7 cellular contexts compared by ENCODE assay signal in genomic region chr1:226662704-226663326, GRCh38.
DNase-seq lines count a peak whose midpoint lies in the region; ATAC-seq and TF ChIP-seq lines count a peak whose summit lies in the region.

No MANE protein-coding gene starts in this region.

- no peak overlapping the region for H2AFZ ChIP-seq in PC-9

- H3K36me3 ChIP-seq in PC-9 (ENCODE audit: low read depth) (no peaks in the 10 kb centered on the region), upper lobe of left lung (no peaks in the 10 kb centered on the region)

- H3K4me3 Mint-ChIP-seq in activated T-helper 1 cell treated with anti-CD3 and anti-CD28 coated beads, Interleukin-12 subunit alpha, Interleukin-12 subunit beta, Interleukin-2, Interleukin-4 antibody, amounts not matched to agents 30 ng/mL and 10 ng/mL and 1 ng/mL, durations not matched to agents 14 hours and 24 hours and 36 hours: peak overlapping the region; percentile 58

- H3F3A ChIP-seq in PC-9 (ENCODE audit: insufficient read depth, low read depth): peaks cover 36% of the 10 kb centered on the region

- intact Hi-C loops in PC-9 (cut with micrococcal nuclease; ENCODE audit: unreplicated experiment): loop anchor here (1.0 to 5.0 kb wide), 3 partner anchors 18 to 152 kb away; partner anchors contain the start of gene ITPKB
- intact Hi-C loops in activated T-helper 1 cell treated with anti-CD3 and anti-CD28 coated beads, Interleukin-12 subunit alpha, Interleukin-12 subunit beta, Interleukin-2, Interleukin-4 antibody, amounts not matched to agents 30 ng/mL and 10 ng/mL and 1 ng/mL, durations not matched to agents 14 hours and 24 hours and 36 hours (cut with micrococcal nuclease): loop anchor here (1.0 to 2.0 kb wide), 11 partner anchors 10 to 277 kb away; partner anchors contain the start of genes COQ8A and ITPKB

- peak in 2 of 4 donors; percentile 82 to 90 for TF ChIP-seq EP300 in upper lobe of left lung (IDR thresholded peaks at IDR 0.05)

- H4K20me1 ChIP-seq in PC-9 (ENCODE audit: insufficient read depth): no peaks in the 10 kb centered on the region

- H3K27ac Mint-ChIP-seq in activated T-helper 1 cell treated with anti-CD3 and anti-CD28 coated beads, Interleukin-12 subunit alpha, Interleukin-12 subunit beta, Interleukin-2, Interleukin-4 antibody, amounts not matched to agents 30 ng/mL and 10 ng/mL and 1 ng/mL, durations not matched to agents 14 hours and 24 hours and 36 hours: peak overlapping the region; percentile 86

- DNase-seq in PC-9: peak; percentile 82 to 92
- peak; percentile 78 for DNase-seq in activated T-helper 1 cell treated with anti-CD3 and anti-CD28 coated beads, Interleukin-12 subunit alpha, Interleukin-12 subunit beta, Interleukin-2, Interleukin-4 antibody, amounts not matched to agents 30 ng/mL and 10 ng/mL and 1 ng/mL, durations not matched to agents 14 hours and 24 hours and 36 hours (ENCODE audit: low spot score)
- DNase-seq in fibroblast of the aortic adventitia (ENCODE audit: low read depth): peak; percentile 95
- peak; percentile 88 for DNase-seq in pons (ENCODE audit: low spot score)
- DNase-seq in upper lobe of left lung: peak in 1 of 2 donors; percentile 91

- peak overlapping the region; percentile 38; the same call in 1 of the 2 replicates for H3K4me3 ChIP-seq in PC-9
- H3K4me3 ChIP-seq in fibroblast of the aortic adventitia (ENCODE audit: low read depth, low read length): no peak overlapping the region
- H3K4me3 ChIP-seq in upper lobe of left lung: no peak overlapping the region

- ATAC-seq in GM18858 (IDR thresholded peaks at IDR 0.05; ENCODE audit: unreplicated experiment) (peak; percentile 93), HG02981 (IDR thresholded peaks at IDR 0.05; ENCODE audit: unreplicated experiment) (peak; percentile 93), upper lobe of left lung (ENCODE audit: low FRiP score in 2 of 2) (peak; percentile 85 to 92)

- H3K27me3 ChIP-seq in PC-9 (ENCODE audit: insufficient read depth, low read depth) (no peaks in the 10 kb centered on the region), upper lobe of left lung (no peaks in the 10 kb centered on the region)

- no peaks in the 10 kb centered on the region for H3K9me3 ChIP-seq in PC-9 (ENCODE audit: insufficient read depth, low read depth)
- no peaks in the 10 kb centered on the region for H3K9me3 ChIP-seq in upper lobe of left lung

- H3K4me1 ChIP-seq in PC-9 (replicated peaks; ENCODE audit: insufficient read depth): peaks cover 42% of the 10 kb centered on the region
- peaks cover 70 to 96% (median 89%) of the 10 kb centered on the region in 4 donors for H3K4me1 ChIP-seq in upper lobe of left lung

- H3K4me2 ChIP-seq in PC-9: peak overlapping the region; percentile 71

- H3K9me3 Mint-ChIP-seq in activated T-helper 1 cell treated with anti-CD3 and anti-CD28 coated beads, Interleukin-12 subunit alpha, Interleukin-12 subunit beta, Interleukin-2, Interleukin-4 antibody, amounts not matched to agents 30 ng/mL and 10 ng/mL and 1 ng/mL, durations not matched to agents 14 hours and 24 hours and 36 hours: no peaks in the 10 kb centered on the region

- no peaks in the 10 kb centered on the region for H3K9me2 ChIP-seq in PC-9 (ENCODE audit: insufficient read depth)

- peak overlapping the region; percentile 59 for H3K27ac ChIP-seq in PC-9
- peak overlapping the region in 3 of 4 donors; percentile 76 to 87 (median 85) for H3K27ac ChIP-seq in upper lobe of left lung

- BruUV-seq in PC-9 (replicated peaks; lab: Mats Ljungman, UMichigan): no TSS peak

- TF ChIP-seq CTCF in PC-9 (conservative IDR thresholded peaks at IDR 0.05) (no peak), fibroblast of the aortic adventitia (IDR thresholded peaks at IDR 0.05; ENCODE audit: insufficient read depth, low read length) (no peak), upper lobe of left lung (IDR thresholded peaks at IDR 0.05) (peak in 1 of 6 experiments; percentile 13)

- 33 to 46% methylated on average over 5 to 13 of the region's 13 CpGs for WGBS in upper lobe of left lung, 2 donors

- peaks cover 77% of the 10 kb centered on the region for H3K4me1 Mint-ChIP-seq in activated T-helper 1 cell treated with anti-CD3 and anti-CD28 coated beads, Interleukin-12 subunit alpha, Interleukin-12 subunit beta, Interleukin-2, Interleukin-4 antibody, amounts not matched to agents 30 ng/mL and 10 ng/mL and 1 ng/mL, durations not matched to agents 14 hours and 24 hours and 36 hours (ENCODE audit: low read depth)

- TF ChIP-seq POLR2A in upper lobe of left lung (IDR thresholded peaks at IDR 0.05): peak in 1 of 4 donors; percentile 57

- POLR2A ChIA-PET in PC-9 (lab: Charles Lee; ENCODE audit: unreplicated experiment): interaction anchor here (0.5 to 0.9 kb wide), 4 partner anchors 17 to 686 kb away, joined by 3 to 12 read pairs (median 4); no protein-coding TSS in a partner anchor

- H3K27me3 Mint-ChIP-seq in activated T-helper 1 cell treated with anti-CD3 and anti-CD28 coated beads, Interleukin-12 subunit alpha, Interleukin-12 subunit beta, Interleukin-2, Interleukin-4 antibody, amounts not matched to agents 30 ng/mL and 10 ng/mL and 1 ng/mL, durations not matched to agents 14 hours and 24 hours and 36 hours (ENCODE audit: insufficient read depth): no peaks in the 10 kb centered on the region

- peaks cover 23% of the 10 kb centered on the region; the same call in 1 of the 2 replicates for H3K79me2 ChIP-seq in PC-9 (ENCODE audit: low read depth)

- CTCF ChIA-PET in PC-9 (lab: Charles Lee): no interaction called here

- peaks cover 27% of the 10 kb centered on the region for H3K36me3 Mint-ChIP-seq in activated T-helper 1 cell treated with anti-CD3 and anti-CD28 coated beads, Interleukin-12 subunit alpha, Interleukin-12 subunit beta, Interleukin-2, Interleukin-4 antibody, amounts not matched to agents 30 ng/mL and 10 ng/mL and 1 ng/mL, durations not matched to agents 14 hours and 24 hours and 36 hours (ENCODE audit: low read depth)
